2 cellular contexts compared by ENCODE assay signal in the genomic region with DNA sequence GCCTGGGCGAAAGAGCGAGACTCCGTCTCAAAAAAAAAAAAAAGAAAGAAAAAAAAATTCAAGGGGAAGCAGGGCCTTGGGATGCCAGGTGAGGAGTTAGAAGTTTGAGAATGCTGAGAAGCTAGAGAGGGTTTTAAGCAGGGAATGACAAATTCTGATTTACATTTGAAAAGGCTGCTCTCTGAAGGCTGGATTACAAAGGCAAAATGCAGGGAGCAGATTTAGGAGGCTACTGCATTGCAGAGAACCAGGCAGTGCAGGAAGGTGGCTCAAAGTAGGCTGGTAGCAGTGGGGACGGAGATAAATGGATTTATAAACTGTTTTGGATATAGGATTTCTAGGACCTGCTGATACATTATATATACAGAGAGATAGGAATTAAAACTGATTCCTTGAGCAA.
TF ChIP-seq lines count a peak whose summit lies in the region.

No MANE protein-coding gene starts in this region.

TF ChIP-seq in GM23338, 12 proteins besides CTCF, POLR2A, EP300 and RAD21:
- peak; percentile 64; the same call in 1 of the 2 replicates for TF ChIP-seq ZNF462 (CRISPR knock-in tag; IDR thresholded peaks at IDR 0.05)
- TF ChIP-seq, protein P1, sequence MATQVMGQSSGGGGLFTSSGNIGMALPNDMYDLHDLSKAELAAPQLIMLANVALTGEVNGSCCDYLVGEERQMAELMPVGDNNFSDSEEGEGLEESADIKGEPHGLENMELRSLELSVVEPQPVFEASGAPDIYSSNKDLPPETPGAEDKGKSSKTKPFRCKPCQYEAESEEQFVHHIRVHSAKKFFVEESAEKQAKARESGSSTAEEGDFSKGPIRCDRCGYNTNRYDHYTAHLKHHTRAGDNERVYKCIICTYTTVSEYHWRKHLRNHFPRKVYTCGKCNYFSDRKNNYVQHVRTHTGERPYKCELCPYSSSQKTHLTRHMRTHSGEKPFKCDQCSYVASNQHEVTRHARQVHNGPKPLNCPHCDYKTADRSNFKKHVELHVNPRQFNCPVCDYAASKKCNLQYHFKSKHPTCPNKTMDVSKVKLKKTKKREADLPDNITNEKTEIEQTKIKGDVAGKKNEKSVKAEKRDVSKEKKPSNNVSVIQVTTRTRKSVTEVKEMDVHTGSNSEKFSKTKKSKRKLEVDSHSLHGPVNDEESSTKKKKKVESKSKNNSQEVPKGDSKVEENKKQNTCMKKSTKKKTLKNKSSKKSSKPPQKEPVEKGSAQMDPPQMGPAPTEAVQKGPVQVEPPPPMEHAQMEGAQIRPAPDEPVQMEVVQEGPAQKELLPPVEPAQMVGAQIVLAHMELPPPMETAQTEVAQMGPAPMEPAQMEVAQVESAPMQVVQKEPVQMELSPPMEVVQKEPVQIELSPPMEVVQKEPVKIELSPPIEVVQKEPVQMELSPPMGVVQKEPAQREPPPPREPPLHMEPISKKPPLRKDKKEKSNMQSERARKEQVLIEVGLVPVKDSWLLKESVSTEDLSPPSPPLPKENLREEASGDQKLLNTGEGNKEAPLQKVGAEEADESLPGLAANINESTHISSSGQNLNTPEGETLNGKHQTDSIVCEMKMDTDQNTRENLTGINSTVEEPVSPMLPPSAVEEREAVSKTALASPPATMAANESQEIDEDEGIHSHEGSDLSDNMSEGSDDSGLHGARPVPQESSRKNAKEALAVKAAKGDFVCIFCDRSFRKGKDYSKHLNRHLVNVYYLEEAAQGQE (IDR thresholded peaks at IDR 0.05; ENCODE audit: unreplicated experiment): no peak

TF ChIP-seq in WTC11, 78 proteins besides CTCF, POLR2A, EP300 and RAD21 (continued from another document):
- TF ChIP-seq, protein P2, sequence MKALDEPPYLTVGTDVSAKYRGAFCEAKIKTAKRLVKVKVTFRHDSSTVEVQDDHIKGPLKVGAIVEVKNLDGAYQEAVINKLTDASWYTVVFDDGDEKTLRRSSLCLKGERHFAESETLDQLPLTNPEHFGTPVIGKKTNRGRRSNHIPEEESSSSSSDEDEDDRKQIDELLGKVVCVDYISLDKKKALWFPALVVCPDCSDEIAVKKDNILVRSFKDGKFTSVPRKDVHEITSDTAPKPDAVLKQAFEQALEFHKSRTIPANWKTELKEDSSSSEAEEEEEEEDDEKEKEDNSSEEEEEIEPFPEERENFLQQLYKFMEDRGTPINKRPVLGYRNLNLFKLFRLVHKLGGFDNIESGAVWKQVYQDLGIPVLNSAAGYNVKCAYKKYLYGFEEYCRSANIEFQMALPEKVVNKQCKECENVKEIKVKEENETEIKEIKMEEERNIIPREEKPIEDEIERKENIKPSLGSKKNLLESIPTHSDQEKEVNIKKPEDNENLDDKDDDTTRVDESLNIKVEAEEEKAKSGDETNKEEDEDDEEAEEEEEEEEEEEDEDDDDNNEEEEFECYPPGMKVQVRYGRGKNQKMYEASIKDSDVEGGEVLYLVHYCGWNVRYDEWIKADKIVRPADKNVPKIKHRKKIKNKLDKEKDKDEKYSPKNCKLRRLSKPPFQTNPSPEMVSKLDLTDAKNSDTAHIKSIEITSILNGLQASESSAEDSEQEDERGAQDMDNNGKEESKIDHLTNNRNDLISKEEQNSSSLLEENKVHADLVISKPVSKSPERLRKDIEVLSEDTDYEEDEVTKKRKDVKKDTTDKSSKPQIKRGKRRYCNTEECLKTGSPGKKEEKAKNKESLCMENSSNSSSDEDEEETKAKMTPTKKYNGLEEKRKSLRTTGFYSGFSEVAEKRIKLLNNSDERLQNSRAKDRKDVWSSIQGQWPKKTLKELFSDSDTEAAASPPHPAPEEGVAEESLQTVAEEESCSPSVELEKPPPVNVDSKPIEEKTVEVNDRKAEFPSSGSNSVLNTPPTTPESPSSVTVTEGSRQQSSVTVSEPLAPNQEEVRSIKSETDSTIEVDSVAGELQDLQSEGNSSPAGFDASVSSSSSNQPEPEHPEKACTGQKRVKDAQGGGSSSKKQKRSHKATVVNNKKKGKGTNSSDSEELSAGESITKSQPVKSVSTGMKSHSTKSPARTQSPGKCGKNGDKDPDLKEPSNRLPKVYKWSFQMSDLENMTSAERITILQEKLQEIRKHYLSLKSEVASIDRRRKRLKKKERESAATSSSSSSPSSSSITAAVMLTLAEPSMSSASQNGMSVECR (CRISPR knock-in tag; IDR thresholded peaks at IDR 0.05; ENCODE audit: borderline replicate concordance): no peak
- no peak for TF ChIP-seq ESRRA (CRISPR knock-in tag; IDR thresholded peaks at IDR 0.05; ENCODE audit: borderline replicate concordance)
- no peak for TF ChIP-seq FOXK1 (CRISPR knock-in tag; IDR thresholded peaks at IDR 0.05)
- no peak for TF ChIP-seq ZNF138 (CRISPR knock-in tag; conservative IDR thresholded peaks at IDR 0.05)
- TF ChIP-seq CBFB (CRISPR knock-in tag; IDR thresholded peaks at IDR 0.05; ENCODE audit: low read depth): no peak
- no peak for TF ChIP-seq GTF2I (CRISPR knock-in tag; conservative IDR thresholded peaks at IDR 0.05)
- TF ChIP-seq, protein P3, sequence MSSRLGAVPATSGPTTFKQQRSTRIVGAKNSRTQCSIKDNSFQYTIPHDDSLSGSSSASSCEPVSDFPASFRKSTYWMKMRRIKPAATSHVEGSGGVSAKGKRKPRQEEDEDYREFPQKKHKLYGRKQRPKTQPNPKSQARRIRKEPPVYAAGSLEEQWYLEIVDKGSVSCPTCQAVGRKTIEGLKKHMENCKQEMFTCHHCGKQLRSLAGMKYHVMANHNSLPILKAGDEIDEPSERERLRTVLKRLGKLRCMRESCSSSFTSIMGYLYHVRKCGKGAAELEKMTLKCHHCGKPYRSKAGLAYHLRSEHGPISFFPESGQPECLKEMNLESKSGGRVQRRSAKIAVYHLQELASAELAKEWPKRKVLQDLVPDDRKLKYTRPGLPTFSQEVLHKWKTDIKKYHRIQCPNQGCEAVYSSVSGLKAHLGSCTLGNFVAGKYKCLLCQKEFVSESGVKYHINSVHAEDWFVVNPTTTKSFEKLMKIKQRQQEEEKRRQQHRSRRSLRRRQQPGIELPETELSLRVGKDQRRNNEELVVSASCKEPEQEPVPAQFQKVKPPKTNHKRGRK (CRISPR knock-in tag; IDR thresholded peaks at IDR 0.05; ENCODE audit: borderline replicate concordance): no peak
- no peak for TF ChIP-seq STAT6 (CRISPR knock-in tag; conservative IDR thresholded peaks at IDR 0.05; ENCODE audit: low read depth)
